In genomic region chr1:3524571-3525203, GRCh38 we compare ENCODE assay signal across 22 cellular contexts.
DNase-seq lines count a peak whose midpoint lies in the region; ATAC-seq, FAIRE-seq and TF ChIP-seq lines count a peak whose summit lies in the region.
"Had no signal": no experiment of that assay in that cellular context is flagged by ENCODE, and none has a peak within 500 bp of the region (broad histone marks: within the 10 kb centered on the region; RNA-seq: fewer than 3 reads in every experiment).

No MANE protein-coding gene starts in this region.

- no peaks in the 10 kb centered on the region for H3K27me3 Mint-ChIP-seq in endodermal cell (ENCODE audit: insufficient read depth)
- H3K27me3 Mint-ChIP-seq: B cell; CD4-positive, alpha-beta memory T cell had no signal

- H3K27me3 ChIP-seq in endodermal cell (ENCODE audit: control insufficient read depth, insufficient read depth, low read length, poor library complexity, severe bottlenecking) (no peaks in the 10 kb centered on the region), left lung (no peaks in the 10 kb centered on the region)

- CTCF ChIA-PET in RWPE1 (lab: Yijun Ruan, JAX): interaction anchor here (0.6 kb wide), 2 partner anchors 17 to 202 kb away, joined by 3 to 4 read pairs; no protein-coding TSS in a partner anchor

- no peaks in the 10 kb centered on the region for H3K9me3 ChIP-seq in endodermal cell (ENCODE audit: control insufficient read depth, low read length)
- H3K9me3 ChIP-seq in left lung: no peaks in the 10 kb centered on the region
- H3K9me3 ChIP-seq: SJCRH30 had no signal

- 89 to 92% methylated on average over 14 to 20 of the region's 20 CpGs for WGBS in endodermal cell (ENCODE audit: insufficient coverage in 1 of 2, insufficient read length in 1 of 2), 2 experiments

- FAIRE-seq in H54 (lab: Jason Lieb, UNC): no peak
- FAIRE-seq: G401.6 had no signal

- no peak for TF ChIP-seq POLR2A in H54 (IDR thresholded peaks at IDR 0.05; ENCODE audit: low read depth, low read length)

- H3K4me3 Mint-ChIP-seq in endodermal cell: no peak overlapping the region
- H3K4me3 Mint-ChIP-seq: B cell; CD4-positive, alpha-beta memory T cell had no signal

- no peaks in the 10 kb centered on the region for H3K9me3 Mint-ChIP-seq in endodermal cell
- H3K9me3 Mint-ChIP-seq: CD4-positive, alpha-beta memory T cell had no signal

- H3K36me3 Mint-ChIP-seq in endodermal cell (ENCODE audit: low read depth): peaks cover 2% of the 10 kb centered on the region

- peaks cover 3% of the 10 kb centered on the region for H3K4me1 ChIP-seq in endodermal cell (ENCODE audit: control insufficient read depth, insufficient read depth, low read length)
- peaks cover 0 to 3% of the 10 kb centered on the region in 2 donors for H3K4me1 ChIP-seq in left lung

- peak overlapping the region; percentile 15 for H3K27ac Mint-ChIP-seq in endodermal cell
- H3K27ac Mint-ChIP-seq: B cell had no signal

- no peak overlapping the region for H3K4me3 ChIP-seq in endodermal cell (ENCODE audit: low read length)
- H3K4me3 ChIP-seq in left lung: no peak overlapping the region
- H3K4me3 ChIP-seq: SJCRH30 had no signal

- ATAC-seq in HG02885 (IDR thresholded peaks at IDR 0.05; ENCODE audit: poor library complexity, unreplicated experiment) (no peak), left lung (no peak)
- ATAC-seq: HCT116, PC-3 had no signal

- H3K36me3 ChIP-seq in endodermal cell (ENCODE audit: control insufficient read depth, insufficient read depth, low read length) (no peaks in the 10 kb centered on the region), left lung (peaks cover 0 to 10% of the 10 kb centered on the region in 2 donors)
- H3K36me3 ChIP-seq: SJCRH30 had no signal

- H3K9ac ChIP-seq in endodermal cell (ENCODE audit: extremely low read depth, low read length, poor library complexity, severe bottlenecking): no peak overlapping the region

- POLR2A ChIA-PET in RWPE1 (lab: Yijun Ruan, JAX; ENCODE audit: low non-redundant PET): no interaction called here

- TF ChIP-seq CTCF in RWPE1 (conservative IDR thresholded peaks at IDR 0.05; ENCODE audit: low read depth) (no peak), endodermal cell (conservative IDR thresholded peaks at IDR 0.05) (peak; percentile 27), left lung (IDR thresholded peaks at IDR 0.05) (no peak)

- intact Hi-C loops in left lung (cut with DNase I) (no loop called here), posterior vena cava (cut with DNase I) (no loop called here)

- H3K27ac ChIP-seq in RWPE1 (peak overlapping the region; percentile 8; the same call in 1 of the 2 replicates), endodermal cell (ENCODE audit: low read depth, low read length) (no peak overlapping the region), left lung (no peak overlapping the region)
- H3K27ac ChIP-seq: SJCRH30 had no signal

- peak; percentile 24 for DNase-seq in NCI-H2171 treated with DMSO at 0.1 percent for 48 hours (lab: John Stamatoyannopoulos, UW)
- DNase-seq in NCI-H2171 (lab: John Stamatoyannopoulos, UW): no peak
- DNase-seq in RWPE1 (ENCODE audit: low spot score): no peak
- DNase-seq in endodermal cell: no peak
- DNase-seq in H54 (ENCODE audit: insufficient read length, low spot score): no peak
- no peak for DNase-seq in left lung
- no peak for DNase-seq in posterior vena cava (ENCODE audit: low spot score)
- DNase-seq: 8988T; Calu3; CD4-positive, alpha-beta memory T cell; DMS79 treated with DMSO at 0.1 percent for 48 hours; NCI-H1105; NCI-H2081 treated with DMSO at 0.1 percent for 48 hours; NCI-H2227 treated with DMSO at 0.1 percent for 48 hours; NCI-H510A treated with DMSO at 0.1 percent for 48 hours; NCI-H774; PC-3; SJCRH30 had no signal

- H3K4me1 Mint-ChIP-seq in endodermal cell: no peaks in the 10 kb centered on the region
